ENCODE assay signal across 10 cellular contexts in the genomic region with DNA sequence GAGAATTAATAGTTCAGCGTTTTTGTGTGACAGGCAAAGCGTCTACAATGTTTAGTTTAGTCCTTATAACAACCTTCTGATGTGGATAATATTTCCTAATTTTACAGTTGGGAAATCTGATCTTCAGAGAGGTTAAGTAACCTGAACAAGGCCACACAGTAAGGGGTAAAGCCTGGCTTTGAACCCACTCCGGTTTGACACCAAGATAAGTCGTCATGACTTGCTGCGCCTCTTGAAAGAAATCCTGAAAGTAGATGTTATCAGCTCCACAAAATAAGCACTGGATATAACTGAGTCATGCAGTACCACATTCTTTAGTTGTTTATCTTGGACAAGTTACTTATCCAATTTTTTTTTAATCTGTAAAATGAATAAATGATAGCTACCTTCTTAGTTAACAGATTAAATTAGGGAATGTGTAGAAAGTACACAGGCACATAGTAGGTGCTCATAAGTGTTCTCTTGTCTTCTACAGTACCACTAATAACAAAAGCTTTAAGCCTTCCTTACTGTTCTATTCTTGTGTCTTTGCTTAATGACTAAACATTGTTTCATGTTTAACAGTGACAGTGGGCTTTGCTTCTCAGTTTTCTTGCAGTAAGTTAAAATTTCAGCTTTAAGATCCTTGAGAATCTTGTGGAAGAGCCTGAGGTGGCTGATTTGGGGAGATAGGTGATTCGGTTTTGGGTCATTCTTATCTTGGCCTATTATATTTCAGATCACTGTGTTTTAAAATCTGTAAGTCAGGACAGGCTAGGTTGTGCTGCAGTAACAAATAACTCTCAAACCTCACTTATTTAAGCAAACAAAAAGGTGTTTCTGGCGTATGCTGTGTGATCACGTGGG. TPM values are rescaled to one million over a fixed set of nuclear protein-coding genes. Genes with fewer than 3 reads are reported as not detected.
DNase-seq lines count a peak whose midpoint lies in the region; ATAC-seq and TF ChIP-seq lines count a peak whose summit lies in the region.
"Had no signal": no experiment of that assay in that cellular context is flagged by ENCODE, and none has a peak within 500 bp of the region (broad histone marks: within the 10 kb centered on the region; RNA-seq: fewer than 3 reads in every experiment).

No MANE protein-coding gene starts in this region.

- DNase-seq in A673 (ENCODE audit: low spot score): no peak
- peak; percentile 87 for DNase-seq in HFFc6
- DNase-seq in amniotic epithelial cell (ENCODE audit: low read depth): peak; percentile 90
- DNase-seq in kidney tubule cell (ENCODE audit: low spot score): peak; percentile 65
- no peak for DNase-seq in NCI-H446 treated with DMSO at 0.1 percent for 48 hours (lab: John Stamatoyannopoulos, UW)
- no peak for DNase-seq in central memory CD4-positive, alpha-beta T cell
- DNase-seq in NCI-H82 (lab: John Stamatoyannopoulos, UW): no peak
- DNase-seq: body of pancreas, psoas muscle had no signal

- H3K9me3 Mint-ChIP-seq in HFFc6: peaks cover 9% of the 10 kb centered on the region

- H3K36me3 ChIP-seq in A673 (ENCODE audit: insufficient read depth, low read length, poor library complexity, severe bottlenecking): peaks cover 11% of the 10 kb centered on the region

- H3K27me3 Mint-ChIP-seq in HFFc6 (ENCODE audit: insufficient read depth): peaks cover 2% of the 10 kb centered on the region

- H3K4me1 Mint-ChIP-seq in HFFc6 (ENCODE audit: low read depth): peaks cover 44% of the 10 kb centered on the region

- ATAC-seq in GM18909 (IDR thresholded peaks at IDR 0.05; ENCODE audit: poor library complexity, unreplicated experiment): no peak
- ATAC-seq: body of pancreas, psoas muscle had no signal

- no peaks in the 10 kb centered on the region for H3K27me3 ChIP-seq in A673 (replicated peaks; ENCODE audit: insufficient read depth, low read depth, low read length, poor library complexity)
- H3K27me3 ChIP-seq: body of pancreas had no signal

- peak overlapping the region; percentile 90 for H3K4me3 Mint-ChIP-seq in HFFc6

- H3K9me3 ChIP-seq in A673 (ENCODE audit: low read depth, low read length, poor library complexity, severe bottlenecking): no peaks in the 10 kb centered on the region
- H3K9me3 ChIP-seq: body of pancreas, psoas muscle had no signal

- CTCF ChIA-PET in A673 (lab: Charles Lee): no interaction called here

- no TSS peak for BruUV-seq in A673 (replicated peaks; lab: Mats Ljungman, UMichigan)

- intact Hi-C loops in A673 (cut with micrococcal nuclease; ENCODE audit: unreplicated experiment): no loop called here

- no peak overlapping the region for H3K27ac ChIP-seq in A673 (ENCODE audit: low read depth, low read length, poor library complexity, severe bottlenecking)

- H3K27ac Mint-ChIP-seq in HFFc6: peak overlapping the region; percentile 84

- H3K36me3 Mint-ChIP-seq in HFFc6 (ENCODE audit: low read depth): peaks cover 44% of the 10 kb centered on the region

- no peak for TF ChIP-seq CTCF in A673 (conservative IDR thresholded peaks at IDR 0.05; ENCODE audit: low read depth, low read length)
- TF ChIP-seq CTCF in HFFc6 (IDR thresholded peaks at IDR 0.05): no peak

- H3K4me1 ChIP-seq in A673 (ENCODE audit: insufficient read depth, low read length, poor library complexity, severe bottlenecking): peaks cover 10% of the 10 kb centered on the region

- H3K4me3 ChIP-seq in A673 (ENCODE audit: low read depth, low read length, poor library complexity, severe bottlenecking): peak overlapping the region; percentile 82

- POLR2A ChIA-PET in A673 (lab: Charles Lee; ENCODE audit: low non-redundant PET): no interaction called here

RNA-seq across cellular contexts. Expression of gene HIVEP1, which starts 2.1 kb away (rescaled TPM):
- 18.5 and 21.5 TPM in 2 replicates for total RNA-seq in A673 (2021)
- total RNA-seq in HFFc6 (2021; fragmentation: NEBNext Ultra II Directional; extraction: Animal tissue kit (Norgen Biotek cat#: 25700)): 10 to 100 TPM; 10.3 to 19.9 (median 11.8) TPM

Comparison
In these comparisons a context has a peak if more than half of its experiments do, and no peak if none do; other contexts are left out.
1. DNase-seq: peak in HFFc6 (single experiment), amniotic epithelial cell (single experiment) and kidney tubule cell (single experiment); none in A673 (single experiment), NCI-H446 treated with DMSO at 0.1 percent for 48 hours (single experiment), central memory CD4-positive, alpha-beta T cell (single experiment) and NCI-H82 (single experiment).